In genomic region chr13:46345866-46346265, GRCh38 we compare ENCODE assay signal across 1 cellular context.
TF ChIP-seq lines count a peak whose summit lies in the region.

No MANE protein-coding gene starts in this region.

TF ChIP-seq in GM23338, 12 proteins besides CTCF, POLR2A, EP300 and RAD21:
- TF ChIP-seq ZNF462 (CRISPR knock-in tag; IDR thresholded peaks at IDR 0.05), result no peak
- no peak for TF ChIP-seq ZNF114 (CRISPR knock-in tag; IDR thresholded peaks at IDR 0.05)
- TF ChIP-seq ZNF331 (CRISPR knock-in tag; IDR thresholded peaks at IDR 0.05; ENCODE audit: low read depth), result no peak
- TF ChIP-seq STAT1 (IDR thresholded peaks at IDR 0.05; ENCODE audit: unreplicated experiment), result no peak
- no peak for TF ChIP-seq ETS1 (IDR thresholded peaks at IDR 0.05)
- TF ChIP-seq EZH2 (IDR thresholded peaks at IDR 0.05; ENCODE audit: low read depth, unreplicated experiment), result no peak
- TF ChIP-seq REST (IDR thresholded peaks at IDR 0.05; ENCODE audit: unreplicated experiment), result no peak
- TF ChIP-seq NANOG (IDR thresholded peaks at IDR 0.05; ENCODE audit: borderline replicate concordance), result no peak
- TF ChIP-seq POLR2AphosphoS5 (IDR thresholded peaks at IDR 0.05; ENCODE audit: low read depth), result no peak
- no peak for TF ChIP-seq JUNB (IDR thresholded peaks at IDR 0.05; ENCODE audit: unreplicated experiment)
- no peak for TF ChIP-seq CREB1 (CRISPR knock-in tag; IDR thresholded peaks at IDR 0.05; ENCODE audit: low read depth)
- TF ChIP-seq EZH2phosphoT487 (IDR thresholded peaks at IDR 0.05; ENCODE audit: unreplicated experiment), result no peak
TF ChIP-seq in GM23338: peak in this region for 0.
